ENCODE assay signal across 29 cellular contexts in the genomic region with DNA sequence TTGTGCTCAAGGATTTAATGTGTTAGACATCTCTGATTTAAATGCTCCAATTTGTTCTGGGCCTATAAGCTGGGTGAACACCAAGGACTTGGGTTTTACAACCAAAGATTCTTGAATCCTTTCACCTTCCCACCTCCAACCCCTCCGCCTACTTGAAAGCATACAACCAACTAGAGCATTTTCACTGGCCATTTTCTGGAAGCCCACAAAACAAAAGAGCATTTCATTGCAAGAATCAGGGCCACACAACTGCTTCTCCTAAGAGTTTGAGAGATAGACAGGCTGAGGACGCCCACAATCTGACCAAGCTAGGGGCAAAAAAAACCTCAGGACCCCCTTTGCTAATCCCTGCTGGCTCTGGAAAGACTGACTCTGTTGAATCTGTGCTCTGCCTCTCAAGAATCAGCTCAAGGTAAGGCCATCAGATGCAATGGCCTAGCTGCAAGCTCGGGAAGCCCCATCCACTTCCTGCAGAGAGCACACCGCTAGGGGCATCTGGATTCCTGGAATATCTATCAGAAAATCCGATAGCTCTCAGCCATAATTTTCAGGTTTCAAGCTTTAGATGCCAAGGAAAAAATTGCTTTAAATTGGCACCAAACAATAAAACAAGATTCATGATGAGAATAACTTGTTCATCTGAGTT. TPM values are rescaled to one million over a fixed set of nuclear protein-coding genes. Genes with fewer than 3 reads are reported as not detected.
A peak's percentile ranks its signal among the peaks of the same experiment; 100 is the strongest.
DNase-seq lines count a peak whose midpoint lies in the region; ATAC-seq and TF ChIP-seq lines count a peak whose summit lies in the region.
"Had no signal": no experiment of that assay in that cellular context is flagged by ENCODE, and none has a peak within 500 bp of the region (broad histone marks: within the 10 kb centered on the region; RNA-seq: fewer than 3 reads in every experiment).

No MANE protein-coding gene starts in this region.

- H3K4me1 Mint-ChIP-seq in CD4-positive, alpha-beta T cell (ENCODE audit: low read depth), result peaks cover 29% of the 10 kb centered on the region

- no peaks in the 10 kb centered on the region for H3K27me3 Mint-ChIP-seq in CD4-positive, alpha-beta T cell
- H3K27me3 Mint-ChIP-seq: activated CD4-positive, alpha-beta T cell treated with anti-CD3 and anti-CD28 coated beads, Interleukin-2, amount 10 ng/mL, durations not matched to agents 24 days and 14 days; naive B cell; type B pancreatic cell had no signal

- H3K9me3 ChIP-seq in CD4-positive, alpha-beta T cell (ENCODE audit: control insufficient read depth, low read length), result no peaks in the 10 kb centered on the region
- no peaks in the 10 kb centered on the region for H3K9me3 ChIP-seq in tibial artery
- H3K9me3 ChIP-seq: esophagus squamous epithelium, left ventricle myocardium inferior, stomach had no signal

- H3K36me3 Mint-ChIP-seq in CD4-positive, alpha-beta T cell (ENCODE audit: low read depth), result peaks cover 40% of the 10 kb centered on the region
- H3K36me3 Mint-ChIP-seq: naive B cell, type B pancreatic cell had no signal

- TF ChIP-seq CTCF in CD4-positive, alpha-beta T cell (IDR thresholded peaks at IDR 0.05), result no peak
- TF ChIP-seq CTCF in dorsolateral prefrontal cortex (IDR thresholded peaks at IDR 0.05 in 54 of 56, conservative IDR thresholded peaks at IDR 0.05 in 2 of 56; ENCODE audit: low read depth in 1 of 56, partially characterized antibody in 56 of 56) (peak in 8 of 56 donors; percentile 7 to 41 (median 14)), tibial artery (IDR thresholded peaks at IDR 0.05) (no peak)

- CTCF ChIA-PET in CD4-positive, alpha-beta T cell (lab: Charles Lee), result no interaction called here

- H3K4me3 ChIP-seq in dorsolateral prefrontal cortex (no peak overlapping the region), tibial artery (no peak overlapping the region)
- H3K4me3 ChIP-seq: esophagus squamous epithelium, left ventricle myocardium inferior, stomach had no signal

- H3K27ac Mint-ChIP-seq in CD4-positive, alpha-beta T cell, result peak overlapping the region; percentile 41
- H3K27ac Mint-ChIP-seq: activated CD4-positive, alpha-beta T cell treated with anti-CD3 and anti-CD28 coated beads, Interleukin-2, amount 10 ng/mL, durations not matched to agents 24 days and 14 days; type B pancreatic cell had no signal

- H3K27me3 ChIP-seq in CD4-positive, alpha-beta T cell (ENCODE audit: control insufficient read depth, insufficient read depth, low read length), result no peaks in the 10 kb centered on the region
- H3K27me3 ChIP-seq in dorsolateral prefrontal cortex (no peaks in the 10 kb centered on the region), tibial artery (no peaks in the 10 kb centered on the region)
- H3K27me3 ChIP-seq: esophagus squamous epithelium, stomach had no signal

- no peaks in the 10 kb centered on the region for H3K36me3 ChIP-seq in tibial artery
- H3K36me3 ChIP-seq: esophagus squamous epithelium, left ventricle myocardium inferior, stomach, WERI-Rb-1 had no signal

- no peak for DNase-seq in CD4-positive, alpha-beta T cell
- peak; percentile 18 for DNase-seq in NCI-H146 treated with DMSO at 0.1 percent for 48 hours (lab: John Stamatoyannopoulos, UW; ENCODE audit: unreplicated experiment)
- no peak for DNase-seq in dorsolateral prefrontal cortex
- DNase-seq in midbrain (lab: John Stamatoyannopoulos, UW), result peak; percentile 46
- DNase-seq in NCI-H345 treated with DMSO at 0.1 percent for 48 hours (lab: John Stamatoyannopoulos, UW; ENCODE audit: unreplicated experiment), result no peak
- no peak for DNase-seq in tibial artery
- DNase-seq: ACHN; activated CD4-positive, alpha-beta T cell treated with anti-CD3 and anti-CD28 coated beads, Interleukin-2, amount 10 ng/mL, durations not matched to agents 24 days and 14 days; activated T-cell treated with anti-CD3 and anti-CD28 coated beads, Interleukin-2, amount 50 U/mL, for 48 hours; cortex of kidney; DMS79; esophagus squamous epithelium; foreskin melanocyte; GDM1; left ventricle myocardium inferior; MM.1S; naive B cell; NCI-H1436 treated with DMSO at 0.1 percent for 48 hours; NCI-H524; SIG-M5; stimulated activated CD8-positive, alpha-beta memory T cell treated with anti-CD3 and anti-CD28 coated beads, Interleukin-4, amount 100 ng/mL, for 48 hours; stomach; SW 1271; T-helper 9 cell; WERI-Rb-1 had no signal

- POLR2A ChIA-PET in CD4-positive, alpha-beta T cell (lab: Charles Lee), result interaction anchor here (1.1 kb wide), 1 partner anchor 57 kb away, joined by 3 read pairs; the partner anchor contains the start of gene RETREG1

- intact Hi-C loops in CD4-positive, alpha-beta T cell (cut with DNase I, micrococcal nuclease), result loop anchor here (10.0 kb wide), 1 partner anchor 106 kb away; no protein-coding TSS in a partner anchor
- intact Hi-C loops in dorsolateral prefrontal cortex (cut with DNase I) (no loop called here), tibial artery (cut with DNase I; ENCODE audit: low total_unique reads) (no loop called here)

- no peak overlapping the region for H3K27ac ChIP-seq in CD4-positive, alpha-beta T cell (ENCODE audit: low read depth, low read length)
- H3K27ac ChIP-seq in dorsolateral prefrontal cortex (peak overlapping the region; percentile 52 to 98 (median 91)), tibial artery (no peak overlapping the region)
- H3K27ac ChIP-seq: esophagus squamous epithelium, KMS-11, stomach, WERI-Rb-1 had no signal

- H3K9me3 Mint-ChIP-seq in CD4-positive, alpha-beta T cell, result no peaks in the 10 kb centered on the region
- H3K9me3 Mint-ChIP-seq: activated CD4-positive, alpha-beta T cell treated with anti-CD3 and anti-CD28 coated beads, Interleukin-2, amount 10 ng/mL, durations not matched to agents 24 days and 14 days; naive B cell; type B pancreatic cell had no signal

- no peaks in the 10 kb centered on the region for H3K4me1 ChIP-seq in tibial artery
- H3K4me1 ChIP-seq: esophagus squamous epithelium, stomach had no signal

- ATAC-seq in CD4-positive, alpha-beta T cell (ENCODE audit: poor library complexity), result no peak
- ATAC-seq in HG03469 (IDR thresholded peaks at IDR 0.05; ENCODE audit: unreplicated experiment), result no peak
- no peak for ATAC-seq in GM21825 (IDR thresholded peaks at IDR 0.05; ENCODE audit: unreplicated experiment)

- no peak overlapping the region for H3K4me3 Mint-ChIP-seq in CD4-positive, alpha-beta T cell
- H3K4me3 Mint-ChIP-seq: activated CD4-positive, alpha-beta T cell treated with anti-CD3 and anti-CD28 coated beads, Interleukin-2, amount 10 ng/mL, durations not matched to agents 24 days and 14 days; naive B cell; type B pancreatic cell had no signal

RNA-seq across cellular contexts. Expression of gene RETREG1, which starts 57.7 kb away (rescaled TPM):
- total RNA-seq in CD4-positive, alpha-beta T cell, result 10 to 100 TPM; 68.9 to 69.7 TPM
- total RNA-seq in dorsolateral prefrontal cortex, result 100 to 1,000 TPM in 14 of 120 experiments, 10 to 100 TPM in 106; 26.4 to 149 (median 81.6) TPM

Comparison
In these comparisons a context has a peak if more than half of its experiments do, and no peak if none do; other contexts are left out.
1. DNase-seq: peak in NCI-H146 treated with DMSO at 0.1 percent for 48 hours (single experiment) and midbrain (single experiment); none in CD4-positive, alpha-beta T cell (0 of 10), dorsolateral prefrontal cortex (0 of 10), NCI-H345 treated with DMSO at 0.1 percent for 48 hours (single experiment) and tibial artery (0 of 2).
2. H3K27ac ChIP-seq: peak in dorsolateral prefrontal cortex (59 of 59); none in CD4-positive, alpha-beta T cell (single experiment) and tibial artery (0 of 2).
3. intact Hi-C loops: an anchor here in CD4-positive, alpha-beta T cell (10.0 kb wide); none called in dorsolateral prefrontal cortex and tibial artery.